Comparison of ENCODE assay signal across 21 cellular contexts in genomic region chr16:73285336-73285735, GRCh38.
A peak's percentile ranks its signal among the peaks of the same experiment; 100 is the strongest.
DNase-seq lines count a peak whose midpoint lies in the region; ATAC-seq lines count a peak whose summit lies in the region.
"Had no signal": no experiment of that assay in that cellular context is flagged by ENCODE, and none has a peak within 500 bp of the region (broad histone marks: within the 10 kb centered on the region; RNA-seq: fewer than 3 reads in every experiment).

No MANE protein-coding gene starts in this region.

- H2AFZ ChIP-seq in mesenchymal stem cell (ENCODE audit: low read depth, low read length): no peak overlapping the region
- H2AFZ ChIP-seq: PC-9 had no signal

- no peaks in the 10 kb centered on the region for H3K9me3 Mint-ChIP-seq in activated naive CD4-positive, alpha-beta T cell treated with anti-CD3 and anti-CD28 coated beads, Interleukin-2, amount 10 ng/mL, durations not matched to agents 7 days and 5 days

- no peaks in the 10 kb centered on the region for H3K4me1 ChIP-seq in mesenchymal stem cell (ENCODE audit: control insufficient read depth, insufficient read depth, low read depth, low read length)
- no peaks in the 10 kb centered on the region for H3K4me1 ChIP-seq in skeletal muscle satellite cell (ENCODE audit: control insufficient read depth, insufficient read depth, low read length)
- H3K4me1 ChIP-seq: A549, SJSA1 had no signal

- H4K91ac ChIP-seq in mesenchymal stem cell (ENCODE audit: low read length): no peak overlapping the region

- no peak overlapping the region for H2BK12ac ChIP-seq in mesenchymal stem cell (ENCODE audit: low read length in 2 of 2)

- H3K27ac Mint-ChIP-seq in activated naive CD4-positive, alpha-beta T cell treated with anti-CD3 and anti-CD28 coated beads, Interleukin-2, amount 10 ng/mL, durations not matched to agents 7 days and 5 days: no peak overlapping the region
- H3K27ac Mint-ChIP-seq: CD4-positive, alpha-beta memory T cell had no signal

- WGBS in mesenchymal stem cell: 80% methylated on average over 5 of the region's 6 CpGs

- H3K18ac ChIP-seq in mesenchymal stem cell (ENCODE audit: low read depth in 1 of 2, low read length in 2 of 2): no peak overlapping the region

- no peaks in the 10 kb centered on the region for H3K36me3 ChIP-seq in mesenchymal stem cell (ENCODE audit: control insufficient read depth in 1 of 2, insufficient read depth in 2 of 2, low read depth in 1 of 2, low read length in 2 of 2)
- no peaks in the 10 kb centered on the region for H3K36me3 ChIP-seq in skeletal muscle satellite cell (ENCODE audit: insufficient read depth, low read length)
- H3K36me3 ChIP-seq: SJSA1 had no signal

- H2BK5ac ChIP-seq in mesenchymal stem cell (ENCODE audit: low read depth, low read length, poor library complexity, severe bottlenecking): no peak overlapping the region

- no peak overlapping the region for H2BK15ac ChIP-seq in mesenchymal stem cell (ENCODE audit: low read depth, poor library complexity, severe bottlenecking)

- H3K4me2 ChIP-seq in mesenchymal stem cell (ENCODE audit: low read length, poor library complexity, severe bottlenecking): no peak overlapping the region
- peak overlapping the region; percentile 53 for H3K4me2 ChIP-seq in skeletal muscle satellite cell (ENCODE audit: low read length)
- H3K4me2 ChIP-seq: A549, PC-9 had no signal

- H3K9ac ChIP-seq in mesenchymal stem cell (ENCODE audit: low read length) (peak overlapping the region; percentile 35), skeletal muscle satellite cell (ENCODE audit: low read depth, low read length) (no peak overlapping the region)

- H3K4me1 Mint-ChIP-seq in activated naive CD4-positive, alpha-beta T cell treated with anti-CD3 and anti-CD28 coated beads, Interleukin-2, amount 10 ng/mL, durations not matched to agents 7 days and 5 days: no peaks in the 10 kb centered on the region
- H3K4me1 Mint-ChIP-seq: CD4-positive, alpha-beta memory T cell had no signal

- CTCF ChIA-PET in activated naive CD4-positive, alpha-beta T cell treated with anti-CD3 and anti-CD28 coated beads, Interleukin-2, amount 10 ng/mL, durations not matched to agents 7 days and 5 days (lab: Charles Lee): no interaction called here

- peaks cover 3% of the 10 kb centered on the region for H3K9me3 ChIP-seq in mesenchymal stem cell (ENCODE audit: control insufficient read depth, low read length)
- no peaks in the 10 kb centered on the region for H3K9me3 ChIP-seq in skeletal muscle satellite cell (replicated peaks; ENCODE audit: low read length)
- H3K9me3 ChIP-seq: A549, SJSA1 had no signal

- H3K4ac ChIP-seq in mesenchymal stem cell (ENCODE audit: low read depth in 1 of 2, low read length in 2 of 2): no peak overlapping the region

- no peak for ATAC-seq in GM21717 (IDR thresholded peaks at IDR 0.05; ENCODE audit: unreplicated experiment)
- ATAC-seq: A549, Right ventricle myocardium inferior had no signal

- H3K4me3 Mint-ChIP-seq in activated naive CD4-positive, alpha-beta T cell treated with anti-CD3 and anti-CD28 coated beads, Interleukin-2, amount 10 ng/mL, durations not matched to agents 7 days and 5 days: no peak overlapping the region
- H3K4me3 Mint-ChIP-seq: CD4-positive, alpha-beta memory T cell had no signal

- no peak overlapping the region for H3K27ac ChIP-seq in mesenchymal stem cell (ENCODE audit: low read length, poor library complexity, severe bottlenecking)
- H3K27ac ChIP-seq: A549, PC-9, SJSA1 had no signal

- no peaks in the 10 kb centered on the region for H3K36me3 Mint-ChIP-seq in activated naive CD4-positive, alpha-beta T cell treated with anti-CD3 and anti-CD28 coated beads, Interleukin-2, amount 10 ng/mL, durations not matched to agents 7 days and 5 days
- H3K36me3 Mint-ChIP-seq: CD4-positive, alpha-beta memory T cell had no signal

- H3K14ac ChIP-seq in mesenchymal stem cell (ENCODE audit: low read length in 2 of 2): no peak overlapping the region

- no peak overlapping the region for H4K8ac ChIP-seq in mesenchymal stem cell (ENCODE audit: low read length)

- no peaks in the 10 kb centered on the region for H3K79me1 ChIP-seq in mesenchymal stem cell (replicated peaks; ENCODE audit: low read length, poor library complexity, severe bottlenecking)

- H2AK5ac ChIP-seq in mesenchymal stem cell (ENCODE audit: low read length, severe bottlenecking): no peak overlapping the region

- DNase-seq in NCI-H1436 (lab: John Stamatoyannopoulos, UW) (peak; percentile 71), NCI-H524 treated with DMSO at 0.1 percent for 48 hours (lab: John Stamatoyannopoulos, UW) (peak; percentile 44), mesenchymal stem cell (no peak), NCI-H2107 (lab: John Stamatoyannopoulos, UW) (no peak)
- no peak for DNase-seq in activated naive CD4-positive, alpha-beta T cell treated with anti-CD3 and anti-CD28 coated beads, Interleukin-2, amount 10 ng/mL, durations not matched to agents 7 days and 5 days
- DNase-seq: C1 segment of cervical spinal cord; CD4-positive, alpha-beta memory T cell; COR-L47; DMS53; NCI-H1092 treated with DMSO at 0.1 percent for 48 hours; NCI-H146; NCI-H1930; NCI-H2171; NCI-H526; PC-9; T-helper 1 cell had no signal

- H3K27me3 ChIP-seq in mesenchymal stem cell (ENCODE audit: control insufficient read depth in 1 of 2, insufficient read depth in 1 of 2, low read length in 2 of 2): peaks cover 0 to 26% of the 10 kb centered on the region in 2 experiments
- H3K27me3 ChIP-seq in skeletal muscle satellite cell (ENCODE audit: control insufficient read depth, insufficient read depth, low read length): peaks cover 28% of the 10 kb centered on the region
- H3K27me3 ChIP-seq: SJSA1 had no signal

- no peaks in the 10 kb centered on the region for H3K27me3 Mint-ChIP-seq in activated naive CD4-positive, alpha-beta T cell treated with anti-CD3 and anti-CD28 coated beads, Interleukin-2, amount 10 ng/mL, durations not matched to agents 7 days and 5 days

- H2BK120ac ChIP-seq in mesenchymal stem cell (ENCODE audit: low read depth, low read length): no peak overlapping the region

- H3K23ac ChIP-seq in mesenchymal stem cell (ENCODE audit: low read length in 2 of 2): no peak overlapping the region

- H3K4me3 ChIP-seq in mesenchymal stem cell (ENCODE audit: insufficient read depth in 1 of 2, low read depth in 1 of 2, low read length in 2 of 2) (peak overlapping the region in 1 of 2 experiments; percentile 43), skeletal muscle satellite cell (ENCODE audit: low read length) (no peak overlapping the region)
- H3K4me3 ChIP-seq: A549, PC-9, SJSA1 had no signal

Comparison
In these comparisons a context has a peak if more than half of its experiments do, and no peak if none do; other contexts are left out.
1. DNase-seq: peak in NCI-H1436 (single experiment) and NCI-H524 treated with DMSO at 0.1 percent for 48 hours (single experiment); none in mesenchymal stem cell (single experiment), activated naive CD4-positive, alpha-beta T cell treated with anti-CD3 and anti-CD28 coated beads, Interleukin-2, amount 10 ng/mL, durations not matched to agents 7 days and 5 days (single experiment) and NCI-H2107 (single experiment).